Comparison of ENCODE assay signal across 20 cellular contexts in genomic region chr11:43685483-43685882, GRCh38. TPM values are rescaled to one million over a fixed set of nuclear protein-coding genes. Genes with fewer than 3 reads are reported as not detected.
DNase-seq lines count a peak whose midpoint lies in the region; ATAC-seq and TF ChIP-seq lines count a peak whose summit lies in the region.
"Had no signal": no experiment of that assay in that cellular context is flagged by ENCODE, and none has a peak within 500 bp of the region (broad histone marks: within the 10 kb centered on the region; RNA-seq: fewer than 3 reads in every experiment).

No MANE protein-coding gene starts in this region.

- intact Hi-C loops in right cardiac atrium (cut with DNase I): no loop called here

- ATAC-seq in right cardiac atrium: no peak
- ATAC-seq in omental fat pad (ENCODE audit: low FRiP score): no peak
- ATAC-seq: activated T-cell treated with anti-CD3 and anti-CD28 coated beads, Interleukin-2, amount 50 U/mL, for 4 hours; Panc1 had no signal

- H3K27me3 Mint-ChIP-seq in endothelial cell (ENCODE audit: unreplicated experiment) (peaks cover 4% of the 10 kb centered on the region), progenitor cell of endocrine pancreas (no peaks in the 10 kb centered on the region)
- H3K27me3 Mint-ChIP-seq: activated CD4-positive, alpha-beta T cell treated with anti-CD3 and anti-CD28 coated beads, Interleukin-2, amount 10 ng/mL, durations not matched to agents 7 days and 5 days; stimulated activated naive CD8-positive, alpha-beta T cell treated with anti-CD3 and anti-CD28 coated beads, Interleukin-15, Interleukin-2, amounts not matched to agents 100 ng/mL and 50 ng/mL, for 24 hours had no signal

- WGBS in right cardiac atrium: 57% methylated on average over 4 of the region's 4 CpGs

- H3K4me1 ChIP-seq in cardiac muscle cell (ENCODE audit: low read depth): peaks cover 40% of the 10 kb centered on the region
- H3K4me1 ChIP-seq in right cardiac atrium (ENCODE audit: control insufficient read depth, insufficient read depth, low read length): peaks cover 7% of the 10 kb centered on the region

- H3K4me3 Mint-ChIP-seq in endothelial cell (ENCODE audit: unreplicated experiment) (no peak overlapping the region), progenitor cell of endocrine pancreas (ENCODE audit: low read depth) (no peak overlapping the region)
- H3K4me3 Mint-ChIP-seq: activated CD4-positive, alpha-beta T cell treated with anti-CD3 and anti-CD28 coated beads, Interleukin-2, amount 10 ng/mL, durations not matched to agents 7 days and 5 days; activated T-cell treated with anti-CD3 and anti-CD28 coated beads, Interleukin-2, amount 50 U/mL, for 4 hours; mesothelial cell of epicardium; stimulated activated naive CD8-positive, alpha-beta T cell treated with anti-CD3 and anti-CD28 coated beads, Interleukin-15, Interleukin-2, amounts not matched to agents 100 ng/mL and 50 ng/mL, for 24 hours had no signal

- H3K9me3 ChIP-seq in cardiac muscle cell (ENCODE audit: low read depth) (no peaks in the 10 kb centered on the region), right cardiac atrium (ENCODE audit: control insufficient read depth, low read length) (no peaks in the 10 kb centered on the region)
- H3K9me3 ChIP-seq: esophagus muscularis mucosa, ovary, vagina had no signal

- TF ChIP-seq CTCF in cardiac muscle cell (IDR thresholded peaks at IDR 0.05; ENCODE audit: low read depth, low read length) (no peak), endothelial cell (IDR thresholded peaks at IDR 0.05; ENCODE audit: unreplicated experiment) (no peak), progenitor cell of endocrine pancreas (IDR thresholded peaks at IDR 0.05; ENCODE audit: unreplicated experiment) (peak; percentile 5), omental fat pad (IDR thresholded peaks at IDR 0.05) (no peak)

- peak overlapping the region; percentile 31 for H3K27ac ChIP-seq in cardiac muscle cell
- H3K27ac ChIP-seq in right cardiac atrium (ENCODE audit: low read length): no peak overlapping the region
- H3K27ac ChIP-seq: ovary, vagina had no signal

- DNase-seq in cardiac muscle cell (ENCODE audit: low read depth in 1 of 2, low spot score in 1 of 2) (peak in 1 of 2 donors; percentile 8), right cardiac atrium (no peak), RKO (ENCODE audit: low spot score) (peak; percentile 46), endothelial cell (ENCODE audit: low spot score) (no peak), progenitor cell of endocrine pancreas (ENCODE audit: low spot score, unreplicated experiment) (no peak), NCI-H69 (lab: John Stamatoyannopoulos, UW) (no peak), omental fat pad (ENCODE audit: low spot score) (no peak)
- DNase-seq in activated CD4-positive, CD25-positive, alpha-beta regulatory T cell treated with anti-CD3 and anti-CD28 coated beads, Interleukin-2, amount 50 U/mL, for 72 hours: no peak
- DNase-seq: activated CD4-positive, alpha-beta T cell treated with anti-CD3 and anti-CD28 coated beads, Interleukin-2, amount 10 ng/mL, durations not matched to agents 7 days and 5 days; activated T-cell treated with anti-CD3 and anti-CD28 coated beads, Interleukin-2, amount 50 U/mL, for 4 hours; IMR-90; NCI-H146; NCI-H524; ovary had no signal

- H3K9me3 Mint-ChIP-seq in endothelial cell (ENCODE audit: unreplicated experiment): no peaks in the 10 kb centered on the region
- H3K9me3 Mint-ChIP-seq in progenitor cell of endocrine pancreas (ENCODE audit: low read depth): no peaks in the 10 kb centered on the region
- H3K9me3 Mint-ChIP-seq: activated CD4-positive, alpha-beta T cell treated with anti-CD3 and anti-CD28 coated beads, Interleukin-2, amount 10 ng/mL, durations not matched to agents 7 days and 5 days; activated T-cell treated with anti-CD3 and anti-CD28 coated beads, Interleukin-2, amount 50 U/mL, for 4 hours; stimulated activated naive CD8-positive, alpha-beta T cell treated with anti-CD3 and anti-CD28 coated beads, Interleukin-15, Interleukin-2, amounts not matched to agents 100 ng/mL and 50 ng/mL, for 24 hours had no signal

- no peaks in the 10 kb centered on the region for H3K27me3 ChIP-seq in cardiac muscle cell
- H3K27me3 ChIP-seq in right cardiac atrium (ENCODE audit: control insufficient read depth, insufficient read depth): no peaks in the 10 kb centered on the region
- H3K27me3 ChIP-seq: esophagus muscularis mucosa, ovary, vagina had no signal

- H3K4me1 Mint-ChIP-seq in endothelial cell (ENCODE audit: unreplicated experiment) (peaks cover 61% of the 10 kb centered on the region), progenitor cell of endocrine pancreas (ENCODE audit: low read depth) (peaks cover 27% of the 10 kb centered on the region)

- peaks cover 12% of the 10 kb centered on the region for H3K36me3 Mint-ChIP-seq in endothelial cell (ENCODE audit: low read depth, unreplicated experiment)
- peaks cover 33% of the 10 kb centered on the region for H3K36me3 Mint-ChIP-seq in progenitor cell of endocrine pancreas (ENCODE audit: insufficient read depth)

- peak overlapping the region; percentile 68 for H3K27ac Mint-ChIP-seq in endothelial cell (ENCODE audit: unreplicated experiment)
- H3K27ac Mint-ChIP-seq in progenitor cell of endocrine pancreas: no peak overlapping the region
- H3K27ac Mint-ChIP-seq: activated CD4-positive, alpha-beta T cell treated with anti-CD3 and anti-CD28 coated beads, Interleukin-2, amount 10 ng/mL, durations not matched to agents 7 days and 5 days; stimulated activated naive CD8-positive, alpha-beta T cell treated with anti-CD3 and anti-CD28 coated beads, Interleukin-15, Interleukin-2, amounts not matched to agents 100 ng/mL and 50 ng/mL, for 24 hours had no signal

- peaks cover 7% of the 10 kb centered on the region for H3K36me3 ChIP-seq in cardiac muscle cell
- H3K36me3 ChIP-seq: ovary, vagina had no signal

- no peak overlapping the region for H3K4me3 ChIP-seq in cardiac muscle cell
- H3K4me3 ChIP-seq in right cardiac atrium (ENCODE audit: low read length): no peak overlapping the region
- H3K4me3 ChIP-seq: esophagus muscularis mucosa, ovary, smooth muscle cell, vagina had no signal

RNA-seq across cellular contexts. Expression of gene HSD17B12, which starts 4.9 kb away (rescaled TPM):
- total RNA-seq in cardiac muscle cell: 52.4 and 68.9 TPM in 2 replicates
- 89.0 and 99.4 TPM in 2 replicates for polyA plus RNA-seq in cardiac muscle cell
- total RNA-seq in right cardiac atrium: 100 to 1,000 TPM; 102 to 147 (median 112) TPM
- 69.1 TPM for polyA plus RNA-seq in right cardiac atrium
- 110 TPM for total RNA-seq in endothelial cell (ENCODE audit: unreplicated experiment)
- 84.9 and 91.8 TPM in 2 replicates for total RNA-seq in progenitor cell of endocrine pancreas
- total RNA-seq in omental fat pad: 10 to 100 TPM; 50.6 to 72.4 (median 54.1) TPM
